Comparison of ENCODE assay signal across 31 cellular contexts in the genomic region with DNA sequence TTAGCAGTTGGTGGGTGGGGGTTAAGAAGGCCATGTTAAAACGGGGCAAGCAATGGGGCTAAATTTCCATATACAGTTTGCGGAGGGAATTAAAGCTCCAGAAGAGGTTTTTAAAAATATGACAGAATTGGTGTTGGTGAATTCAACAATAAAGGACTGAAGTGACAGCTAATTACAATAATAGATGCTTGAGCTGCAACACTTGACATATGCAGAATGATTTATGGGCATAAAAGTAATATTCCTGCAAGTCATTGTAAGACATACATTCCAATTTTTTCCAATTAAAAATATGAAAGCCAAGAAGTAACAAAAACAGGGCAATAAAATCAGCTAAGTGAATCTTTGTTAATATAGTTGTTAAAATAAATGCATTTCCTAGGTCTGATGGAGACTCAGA.
"Had no signal": no experiment of that assay in that cellular context is flagged by ENCODE, and none has a peak within 500 bp of the region (broad histone marks: within the 10 kb centered on the region; RNA-seq: fewer than 3 reads in every experiment).

No MANE protein-coding gene starts in this region.

- H3K36me3 ChIP-seq: adrenal gland, MG63, SJSA1 had no signal

- H3K4me3 ChIP-seq: adrenal gland, body of pancreas, MG63, SJSA1 had no signal

- ATAC-seq: activated CD4-positive, CD25-positive, alpha-beta regulatory T cell treated with anti-CD3 and anti-CD28 coated beads, Interleukin-2, amount 50 U/mL, for 24 hours; activated naive CD4-positive, alpha-beta T cell treated with anti-CD3 and anti-CD28 coated beads, Interleukin-2, amount 50 U/mL, for 72 hours; activated T-cell treated with anti-CD3 and anti-CD28 coated beads, Interleukin-2, amount 50 U/mL, for 4 hours; body of pancreas; Panc1; WTC11 had no signal

- H3K4me1 ChIP-seq: adrenal gland, body of pancreas, SJSA1 had no signal

- DNase-seq: activated CD4-positive, alpha-beta memory T cell treated with anti-CD3 and anti-CD28 coated beads for 36 hours; activated CD4-positive, alpha-beta T cell treated with anti-CD3 and anti-CD28 coated beads for 4 hours; activated CD4-positive, alpha-beta T cell treated with anti-CD3 and anti-CD28 coated beads, Interleukin-2, amount 50 U/mL, for 1 hour; activated CD8-positive, alpha-beta memory T cell treated with anti-CD3 and anti-CD28 coated beads, Interleukin-2, amount 50 U/mL, for 4 hours; activated gamma-delta T cell treated with Interleukin-2 at 50 U/mL for 16 hours; activated naive CD4-positive, alpha-beta T cell treated with anti-CD3 and anti-CD28 coated beads for 36 hours; activated T-cell treated with anti-CD3 and anti-CD28 coated beads for 4 hours; activated T-cell treated with anti-CD3 and anti-CD28 coated beads, Interleukin-2, amount 50 U/mL, for 4 hours; adrenal gland; body of pancreas; caudate nucleus; cerebellar nuclear complex; Karpas-422; KBM-7; MG63; NCI-H1048; NCI-H1417 treated with DMSO at 0.1 percent for 48 hours; NCI-H1694 treated with DMSO at 0.1 percent for 48 hours; NCI-H2029; NCI-H2171; NCI-H226; NCI-H510A; NCI-H526; NCI-H748 treated with DMSO at 0.1 percent for 48 hours; SHP77 treated with DMSO at 0.1 percent for 48 hours; SK-N-SH had no signal

- H3K9ac ChIP-seq: SK-N-SH had no signal

- H3K27me3 ChIP-seq: adrenal gland, body of pancreas, MG63, SJSA1 had no signal

- H3K9me2 ChIP-seq: SK-N-SH had no signal

- H3K9me3 ChIP-seq: adrenal gland, body of pancreas, MG63, SJSA1, SK-N-SH had no signal

- H3K27ac ChIP-seq: adrenal gland, body of pancreas, SJSA1 had no signal

- H3K4me2 ChIP-seq: SK-N-SH had no signal
